10 cellular contexts compared by ENCODE assay signal in the genomic region with DNA sequence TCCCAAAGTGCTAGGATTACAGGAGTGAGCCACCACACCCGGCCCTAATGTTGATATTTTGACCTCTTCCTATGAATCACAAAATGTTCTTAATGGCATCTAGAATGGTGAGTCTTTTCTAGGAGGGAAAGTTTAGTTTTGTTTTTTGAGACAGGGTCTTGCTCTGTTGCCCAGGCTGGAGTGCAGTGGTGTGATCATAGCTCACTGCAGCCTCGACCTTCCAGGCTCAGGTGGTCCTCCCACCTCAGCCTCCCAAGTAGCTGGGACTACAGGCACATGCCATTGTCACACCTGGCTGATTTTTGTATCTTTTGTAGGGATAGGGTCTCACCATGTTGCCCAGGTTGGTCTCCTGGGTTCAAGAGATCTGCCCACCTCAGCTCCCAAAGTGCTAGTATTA. TPM values are rescaled to one million over a fixed set of nuclear protein-coding genes. Genes with fewer than 3 reads are reported as not detected.
"Had no signal": no experiment of that assay in that cellular context is flagged by ENCODE, and none has a peak within 500 bp of the region (broad histone marks: within the 10 kb centered on the region; RNA-seq: fewer than 3 reads in every experiment).

No MANE protein-coding gene starts in this region.

RNA-seq across cellular contexts. Expression of gene LDLRAD1, which starts 48.7 kb away (rescaled TPM):
- total RNA-seq: stomach, subcutaneous adipose tissue, temporal lobe, thoracic aorta, thyroid gland, tibial nerve, transverse colon, ureter, urinary bladder, vagina had no signal
- polyA plus RNA-seq: urinary bladder had no signal
